In genomic region chrX:37685452-37686347, GRCh38 we compare ENCODE assay signal across 8 cellular contexts. TPM values are rescaled to one million over a fixed set of nuclear protein-coding genes. Genes with fewer than 3 reads are reported as not detected.
A peak's percentile ranks its signal among the peaks of the same experiment; 100 is the strongest.
DNase-seq lines count a peak whose midpoint lies in the region; ATAC-seq, FAIRE-seq and TF ChIP-seq lines count a peak whose summit lies in the region.

A gene with protein sequence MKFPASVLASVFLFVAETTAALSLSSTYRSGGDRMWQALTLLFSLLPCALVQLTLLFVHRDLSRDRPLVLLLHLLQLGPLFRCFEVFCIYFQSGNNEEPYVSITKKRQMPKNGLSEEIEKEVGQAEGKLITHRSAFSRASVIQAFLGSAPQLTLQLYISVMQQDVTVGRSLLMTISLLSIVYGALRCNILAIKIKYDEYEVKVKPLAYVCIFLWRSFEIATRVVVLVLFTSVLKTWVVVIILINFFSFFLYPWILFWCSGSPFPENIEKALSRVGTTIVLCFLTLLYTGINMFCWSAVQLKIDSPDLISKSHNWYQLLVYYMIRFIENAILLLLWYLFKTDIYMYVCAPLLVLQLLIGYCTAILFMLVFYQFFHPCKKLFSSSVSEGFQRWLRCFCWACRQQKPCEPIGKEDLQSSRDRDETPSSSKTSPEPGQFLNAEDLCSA (plus strand): TSS chrX:37685791. CDS start chrX:37685962, 171 bp downstream.

- peaks cover 0 to 6% (median 1%) of the 10 kb centered on the region in 4 donors for H3K4me1 ChIP-seq in liver (ENCODE audit: control insufficient read depth in 4 of 4, insufficient read depth in 4 of 4, low read length in 3 of 4)

- H3K4me3 ChIP-seq in coronary artery (peak within 1 kb of the TSS; percentile 73), liver (ENCODE audit: low read depth in 1 of 3, low read length in 3 of 3) (peak within 1 kb of the TSS; percentile 30 to 58 (median 41))

- no peaks in the 10 kb centered on the region for H3K36me3 ChIP-seq in liver (ENCODE audit: control insufficient read depth in 4 of 4, insufficient read depth in 3 of 4, low read depth in 1 of 4, low read length in 3 of 4)

- 4% methylated on average over 96 of the region's 96 CpGs for WGBS in liver

- CTCF ChIA-PET in WTC11 (lab: Charles Lee) = no interaction called here

- no peak within 1 kb of the TSS for H3K9ac ChIP-seq in liver (ENCODE audit: low read depth in 1 of 2, low read length in 2 of 2)

- TF ChIP-seq CTCF in WTC11 (IDR thresholded peaks at IDR 0.05) (no peak), coronary artery (IDR thresholded peaks at IDR 0.05) (no peak), liver (IDR thresholded peaks at IDR 0.05; ENCODE audit: low read depth, low read length, missing input control) (no peak)

- no peak for TF ChIP-seq RAD21 in liver (IDR thresholded peaks at IDR 0.05)

- no peaks in the 10 kb centered on the region for H3K27me3 ChIP-seq in liver (ENCODE audit: control insufficient read depth in 4 of 4, insufficient read depth in 4 of 4, low read length in 3 of 4)

- H3K27me3 Mint-ChIP-seq in WTC11 (ENCODE audit: low read depth) = peaks cover 16% of the 10 kb centered on the region

- DNase-seq in EH (ENCODE audit: low read depth) = peak; percentile 4
- DNase-seq in H54 (ENCODE audit: insufficient read length, low spot score) = peak; percentile 29
- peak; percentile 37 for DNase-seq in NCI-H1105 treated with DMSO at 0.1 percent for 48 hours (lab: John Stamatoyannopoulos, UW)
- DNase-seq in WTC11 (ENCODE audit: low spot score) = peak; percentile 72
- DNase-seq in coronary artery (ENCODE audit: low spot score) = peak; percentile 77
- peak; percentile 7 to 19 for DNase-seq in stimulated activated CD4-positive, alpha-beta T cell treated with anti-CD3 and anti-CD28 coated beads, Interleukin-2, amount 100 ng/mL, for 48 hours

- TF ChIP-seq POLR2A in H54 (IDR thresholded peaks at IDR 0.05; ENCODE audit: low read depth, low read length) = no peak

- peak within 1 kb of the TSS; percentile 60 for H3K4me3 Mint-ChIP-seq in WTC11

- FAIRE-seq in H54 (lab: Jason Lieb, UNC) = no peak

- no peaks in the 10 kb centered on the region for H3K36me3 Mint-ChIP-seq in WTC11

- no peaks in the 10 kb centered on the region for H3K9me3 ChIP-seq in liver (ENCODE audit: control insufficient read depth in 4 of 4, low read length in 3 of 4)

- no peaks in the 10 kb centered on the region for H3K9me3 Mint-ChIP-seq in WTC11

- POLR2A ChIA-PET in WTC11 (lab: Charles Lee) = no interaction called here

- peaks cover 14% of the 10 kb centered on the region for H3K4me1 Mint-ChIP-seq in WTC11

- no peak within 1 kb of the TSS for H3K27ac Mint-ChIP-seq in WTC11

- H3K27ac ChIP-seq in coronary artery (peak within 1 kb of the TSS; percentile 72 to 91), liver (ENCODE audit: low read depth in 1 of 2, low read length in 2 of 2) (no peak within 1 kb of the TSS)

- peak; percentile 85 for ATAC-seq in WTC11
- no peak for ATAC-seq in HG03378 (IDR thresholded peaks at IDR 0.05; ENCODE audit: unreplicated experiment)

TF ChIP-seq in WTC11, 78 proteins besides CTCF, POLR2A, EP300 and RAD21 (continues in another document):
- TF ChIP-seq PRDM15 (CRISPR knock-in tag; IDR thresholded peaks at IDR 0.05) (peak; percentile 55), ATF3 (CRISPR knock-in tag; conservative IDR thresholded peaks at IDR 0.05) (peak; percentile 55; the same call in 1 of the 2 replicates), IRF2 (CRISPR knock-in tag; IDR thresholded peaks at IDR 0.05; ENCODE audit: borderline replicate concordance, low read depth) (0 out of 2 replicates have a peak, but pooled peaks have one; percentile 43), MLX (CRISPR knock-in tag; IDR thresholded peaks at IDR 0.05) (no peak)

TF ChIP-seq in liver, 16 proteins besides CTCF, POLR2A, EP300 and RAD21:
- TF ChIP-seq TAF1 (conservative IDR thresholded peaks at IDR 0.05) = no peak
- TF ChIP-seq HNF4G (IDR thresholded peaks at IDR 0.05) = no peak
- TF ChIP-seq GABPA (IDR thresholded peaks at IDR 0.05 in 1 of 2, conservative IDR thresholded peaks at IDR 0.05 in 1 of 2) = no peak
- no peak for TF ChIP-seq FOXA1 (IDR thresholded peaks at IDR 0.05)

RNA-seq across cellular contexts. Expression of the gene that starts here (rescaled TPM):
- total RNA-seq in WTC11 (2021) (1.1 to 1.5 TPM (median 1.4 TPM) in 3 replicates), liver (10 to 100 TPM in 1 of 2 donors, 1 to 10 TPM in 1; 3.0 to 68.4 TPM)
- under 1 TPM; 0.83 to 0.98 TPM for polyA plus RNA-seq in liver

Comparison
In these comparisons a context has a peak if more than half of its experiments do, and no peak if none do; other contexts are left out.
1. DNase-seq: peak in every context shown above with its lines; median percentile 77 in coronary artery; 72 in WTC11; 37 in NCI-H1105 treated with DMSO at 0.1 percent for 48 hours; 29 in H54; 13 in stimulated activated CD4-positive, alpha-beta T cell treated with anti-CD3 and anti-CD28 coated beads, Interleukin-2, amount 100 ng/mL, for 48 hours; 4 in EH.
2. H3K27ac ChIP-seq: peak in coronary artery (2 of 2); none in liver (0 of 2).